In the genomic region with DNA sequence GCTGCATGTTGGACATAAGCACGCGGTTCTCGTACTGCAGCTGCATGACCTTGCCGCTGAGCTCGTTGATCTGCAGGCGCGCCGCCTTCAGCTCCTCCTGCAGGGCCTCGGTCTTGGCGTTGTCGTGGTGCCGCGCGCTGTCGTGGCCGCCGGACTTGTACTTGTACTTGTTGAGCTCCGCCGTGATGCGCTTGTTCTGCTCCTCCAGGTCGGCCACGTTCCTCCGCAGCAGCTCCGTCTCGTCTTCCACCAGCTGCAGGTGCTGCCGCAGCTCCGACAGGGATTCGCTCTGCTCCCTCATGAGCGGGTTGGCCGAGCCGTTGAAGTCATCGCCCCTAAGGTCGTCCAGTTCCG, we compare ENCODE assay signal across 13 cellular contexts.
"Had no signal": no experiment of that assay in that cellular context is flagged by ENCODE, and none has a peak within 500 bp of the region (broad histone marks: within the 10 kb centered on the region; RNA-seq: fewer than 3 reads in every experiment).

No MANE protein-coding gene starts in this region.

- H3K4me1 ChIP-seq: psoas muscle had no signal

- H3K9me3 ChIP-seq: psoas muscle had no signal

- H3K27ac ChIP-seq: psoas muscle had no signal

- H3K4me3 Mint-ChIP-seq: activated T-cell treated with anti-CD3 and anti-CD28 coated beads, Interleukin-2, amount 50 U/mL, for 4 hours; effector memory CD8-positive, alpha-beta T cell; natural killer cell; stimulated activated naive CD8-positive, alpha-beta T cell treated with anti-CD3 and anti-CD28 coated beads, Interleukin-15, Interleukin-2, amounts not matched to agents 100 ng/mL and 50 ng/mL, for 24 hours had no signal

- DNase-seq: activated CD4-positive, alpha-beta T cell treated with anti-CD3 and anti-CD28 coated beads for 1 hour; activated CD4-positive, alpha-beta T cell treated with anti-CD3 and anti-CD28 coated beads, Interleukin-2, amount 50 U/mL, for 48 hours; activated T-cell treated with anti-CD3 and anti-CD28 coated beads, Interleukin-2, amount 50 U/mL, for 4 hours; central memory CD4-positive, alpha-beta T cell; cortex of kidney; effector memory CD8-positive, alpha-beta T cell; erythroblast; natural killer cell; stimulated activated CD4-positive, alpha-beta T cell treated with anti-CD3 and anti-CD28 coated beads, Interleukin-2, amount 100 ng/mL, for 48 hours; stimulated activated CD8-positive, alpha-beta memory T cell treated with anti-CD3 and anti-CD28 coated beads, Interleukin-4, amount 100 ng/mL, for 48 hours had no signal

- H3K36me3 Mint-ChIP-seq: natural killer cell had no signal

- H3K4me1 Mint-ChIP-seq: natural killer cell had no signal

- H3K27ac Mint-ChIP-seq: natural killer cell; stimulated activated naive CD8-positive, alpha-beta T cell treated with anti-CD3 and anti-CD28 coated beads, Interleukin-15, Interleukin-2, amounts not matched to agents 100 ng/mL and 50 ng/mL, for 24 hours had no signal

- H3K9me3 Mint-ChIP-seq: activated T-cell treated with anti-CD3 and anti-CD28 coated beads, Interleukin-2, amount 50 U/mL, for 4 hours; stimulated activated naive CD8-positive, alpha-beta T cell treated with anti-CD3 and anti-CD28 coated beads, Interleukin-15, Interleukin-2, amounts not matched to agents 100 ng/mL and 50 ng/mL, for 24 hours had no signal

- H3K4me3 ChIP-seq: lung, psoas muscle had no signal

- ATAC-seq: activated T-cell treated with anti-CD3 and anti-CD28 coated beads, Interleukin-2, amount 50 U/mL, for 4 hours; effector memory CD8-positive, alpha-beta T cell; natural killer cell; psoas muscle had no signal
